8 cellular contexts compared by ENCODE assay signal in genomic region chrX:110795645-110796510, GRCh38. TPM values are rescaled to one million over a fixed set of nuclear protein-coding genes. Genes with fewer than 3 reads are reported as not detected.
DNase-seq lines count a peak whose midpoint lies in the region; ATAC-seq and TF ChIP-seq lines count a peak whose summit lies in the region.

TSS of gene CHRDL1 (minus strand) at chrX:110795817. CDS start at chrX:110792181, 3,636 bp downstream.

- peak within 1 kb of the TSS; percentile 7 for H3K4me3 ChIP-seq in colonic mucosa
- peak within 1 kb of the TSS; percentile 42 to 74 for H3K4me3 ChIP-seq in mesenchymal stem cell (ENCODE audit: insufficient read depth in 1 of 2, low read depth in 1 of 2, low read length in 2 of 2)
- H3K4me3 ChIP-seq in upper lobe of left lung = peak within 1 kb of the TSS in 3 of 4 donors; percentile 30 to 43 (median 41)

- no peak within 1 kb of the TSS for H2BK5ac ChIP-seq in mesenchymal stem cell (ENCODE audit: low read depth, low read length, poor library complexity, severe bottlenecking)

- H4K91ac ChIP-seq in mesenchymal stem cell (ENCODE audit: low read length) = no peak within 1 kb of the TSS

- under 1% methylated on average over 32 of the region's 64 CpGs for WGBS in mesenchymal stem cell
- WGBS in upper lobe of left lung, 2 donors = 3 to 21% methylated on average over 8 to 49 of the region's 64 CpGs

- H3K27me3 ChIP-seq in colonic mucosa = peaks cover 8% of the 10 kb centered on the region
- peaks cover 11 to 47% of the 10 kb centered on the region in 2 experiments for H3K27me3 ChIP-seq in mesenchymal stem cell (ENCODE audit: control insufficient read depth in 1 of 2, insufficient read depth in 1 of 2, low read length in 2 of 2)
- H3K27me3 ChIP-seq in upper lobe of left lung = peaks cover 0 to 4% (median 0%) of the 10 kb centered on the region in 4 donors

- H3K36me3 ChIP-seq in colonic mucosa (no peaks in the 10 kb centered on the region), mesenchymal stem cell (ENCODE audit: control insufficient read depth in 1 of 2, insufficient read depth in 2 of 2, low read depth in 1 of 2, low read length in 2 of 2) (no peaks in the 10 kb centered on the region), upper lobe of left lung (no peaks in the 10 kb centered on the region)

- H2BK15ac ChIP-seq in mesenchymal stem cell (ENCODE audit: low read depth, poor library complexity, severe bottlenecking) = no peak within 1 kb of the TSS

- no peak within 1 kb of the TSS for H3K23ac ChIP-seq in mesenchymal stem cell (ENCODE audit: low read length in 2 of 2)

- DNase-seq in D341Med (ENCODE audit: low spot score) (peak; percentile 20), NCI-H2171 (lab: John Stamatoyannopoulos, UW) (peak; percentile 19), colonic mucosa (peak; percentile 36), mesenchymal stem cell (peak; percentile 13), upper lobe of left lung (peak; percentile 22 to 83), SIG-M5 treated with dmso at 0.1 percent for 504 hours (lab: John Stamatoyannopoulos, UW; ENCODE audit: unreplicated experiment) (no peak), COLO668 (lab: John Stamatoyannopoulos, UW; ENCODE audit: unreplicated experiment) (no peak)
- no peak for DNase-seq in activated CD4-positive, alpha-beta T cell treated with anti-CD3 and anti-CD28 coated beads, Interleukin-2, amount 50 U/mL, for 4 hours

- no peaks in the 10 kb centered on the region for H3K79me1 ChIP-seq in mesenchymal stem cell (replicated peaks; ENCODE audit: low read length, poor library complexity, severe bottlenecking)

- no peak within 1 kb of the TSS for H4K8ac ChIP-seq in mesenchymal stem cell (ENCODE audit: low read length)

- no peak within 1 kb of the TSS for H2BK12ac ChIP-seq in mesenchymal stem cell (ENCODE audit: low read length in 2 of 2)

- no peak within 1 kb of the TSS for H3K27ac ChIP-seq in colonic mucosa
- H3K27ac ChIP-seq in mesenchymal stem cell (ENCODE audit: low read length, poor library complexity, severe bottlenecking) = no peak within 1 kb of the TSS
- H3K27ac ChIP-seq in upper lobe of left lung = peak within 1 kb of the TSS in 2 of 4 donors; percentile 14 to 15

- no peaks in the 10 kb centered on the region for H3K4me1 ChIP-seq in colonic mucosa
- H3K4me1 ChIP-seq in mesenchymal stem cell (ENCODE audit: control insufficient read depth, insufficient read depth, low read depth, low read length) = peaks cover 5% of the 10 kb centered on the region
- H3K4me1 ChIP-seq in upper lobe of left lung = peaks cover 0 to 12% (median 0%) of the 10 kb centered on the region in 4 donors

- no peak within 1 kb of the TSS for H3K4ac ChIP-seq in mesenchymal stem cell (ENCODE audit: low read depth in 1 of 2, low read length in 2 of 2)

- H3K14ac ChIP-seq in mesenchymal stem cell (ENCODE audit: low read length in 2 of 2) = no peak within 1 kb of the TSS

- ATAC-seq in upper lobe of left lung (ENCODE audit: low FRiP score in 2 of 2) = peak; percentile 55 to 83

- no peak within 1 kb of the TSS for H2AFZ ChIP-seq in mesenchymal stem cell (ENCODE audit: low read depth, low read length)

- H3K9me3 ChIP-seq in colonic mucosa (no peaks in the 10 kb centered on the region), mesenchymal stem cell (ENCODE audit: control insufficient read depth, low read length) (no peaks in the 10 kb centered on the region), upper lobe of left lung (no peaks in the 10 kb centered on the region)

- intact Hi-C loops in colonic mucosa (cut with DNase I) = no loop called here

- TF ChIP-seq EP300 in upper lobe of left lung (IDR thresholded peaks at IDR 0.05) = no peak

- no peak for TF ChIP-seq POLR2A in upper lobe of left lung (IDR thresholded peaks at IDR 0.05)

- TF ChIP-seq CTCF in colonic mucosa (IDR thresholded peaks at IDR 0.05) (no peak), upper lobe of left lung (IDR thresholded peaks at IDR 0.05) (no peak)

- H3K18ac ChIP-seq in mesenchymal stem cell (ENCODE audit: low read depth in 1 of 2, low read length in 2 of 2) = peak within 1 kb of the TSS; percentile 12 to 40

- no peak within 1 kb of the TSS for H2AK5ac ChIP-seq in mesenchymal stem cell (ENCODE audit: low read length, severe bottlenecking)

- peak within 1 kb of the TSS; percentile 65 for H3K4me2 ChIP-seq in mesenchymal stem cell (ENCODE audit: low read length, poor library complexity, severe bottlenecking)

- H3K9ac ChIP-seq in colonic mucosa (ENCODE audit: low read depth in 2 of 2, low read length in 2 of 2) (peak within 1 kb of the TSS in 1 of 2 donors; percentile 35), mesenchymal stem cell (ENCODE audit: low read length) (no peak within 1 kb of the TSS)

- no peak within 1 kb of the TSS for H2BK120ac ChIP-seq in mesenchymal stem cell (ENCODE audit: low read depth, low read length)

RNA-seq across cellular contexts. Expression of gene CHRDL1, which starts in this region (rescaled TPM):
- total RNA-seq in colonic mucosa (10 to 100 TPM in 1 of 2 donors, 1 to 10 TPM in 1; 2.2 to 18.3 TPM), upper lobe of left lung (10 to 100 TPM; 23.0 to 68.7 (median 44.3) TPM)
- polyA plus RNA-seq in mesenchymal stem cell (2013, experiment 1 of 2) = 3.2 TPM
- 3.5 TPM for polyA plus RNA-seq in mesenchymal stem cell (2013, experiment 2 of 2)

Comparison
In these comparisons a context has a peak if more than half of its experiments do, and no peak if none do; other contexts are left out.
1. DNase-seq: peak in D341Med (single experiment), NCI-H2171 (single experiment), colonic mucosa (single experiment), mesenchymal stem cell (single experiment) and upper lobe of left lung (2 of 2); none in SIG-M5 treated with dmso at 0.1 percent for 504 hours (single experiment), COLO668 (single experiment) and activated CD4-positive, alpha-beta T cell treated with anti-CD3 and anti-CD28 coated beads, Interleukin-2, amount 50 U/mL, for 4 hours (0 of 2).
2. H3K4me3 ChIP-seq: peak in every context shown above with its lines; median percentile 58 in mesenchymal stem cell; 41 in upper lobe of left lung; 7 in colonic mucosa.